In genomic region chr2:2558476-2558875, GRCh38 we compare ENCODE assay signal across 19 cellular contexts.
A peak's percentile ranks its signal among the peaks of the same experiment; 100 is the strongest.
DNase-seq lines count a peak whose midpoint lies in the region; ATAC-seq and TF ChIP-seq lines count a peak whose summit lies in the region.
"Had no signal": no experiment of that assay in that cellular context is flagged by ENCODE, and none has a peak within 500 bp of the region (broad histone marks: within the 10 kb centered on the region; RNA-seq: fewer than 3 reads in every experiment).

No MANE protein-coding gene starts in this region.

- no peaks in the 10 kb centered on the region for H3K79me2 ChIP-seq in MM.1S (ENCODE audit: low read length)

- H3K27ac Mint-ChIP-seq in naive thymus-derived CD8-positive, alpha-beta T cell, result peak overlapping the region in 6 of 10 donors; percentile 43 to 91 (median 66)
- H3K27ac Mint-ChIP-seq in stimulated activated naive B cell treated with anti-CD40 and anti-IgM and Interleukin-4, amounts not matched to agents 10 μg/mL and 1 μg/mL and 100 μg/mL, for 72 hours, result peak overlapping the region; percentile 74
- H3K27ac Mint-ChIP-seq: B cell; CD4-positive, alpha-beta T cell had no signal

- H3K4me3 ChIP-seq in heart left ventricle, result no peak overlapping the region
- no peak overlapping the region for H3K4me3 ChIP-seq in MM.1S (ENCODE audit: low read length)
- H3K4me3 ChIP-seq: A549; BLaER1 treated with 17β-estradiol and CSF1 and Interleukin-3, amounts not matched to agents 10 nM and 100 nM had no signal

- ATAC-seq in heart left ventricle, result no peak
- no peak for ATAC-seq in naive thymus-derived CD8-positive, alpha-beta T cell
- ATAC-seq in stimulated activated naive B cell treated with anti-CD40 and anti-IgM and Interleukin-4, amounts not matched to agents 10 μg/mL and 1 μg/mL and 100 μg/mL, for 72 hours (replicated peaks), result no peak
- ATAC-seq: A549 had no signal

- H3K27ac ChIP-seq in heart left ventricle (no peak overlapping the region), MM.1S (ENCODE audit: low read length) (no peak overlapping the region)
- H3K27ac ChIP-seq: 22Rv1; A549; BLaER1 treated with 17β-estradiol and CSF1 and Interleukin-3, amounts not matched to agents 10 nM and 100 nM; C4-2B had no signal

- no peak overlapping the region for H3K9ac ChIP-seq in MM.1S (ENCODE audit: low read length)
- H3K9ac ChIP-seq: BLaER1 treated with 17β-estradiol and CSF1 and Interleukin-3, amounts not matched to agents 10 nM and 100 nM had no signal

- no peaks in the 10 kb centered on the region for H3F3A ChIP-seq in MM.1S (ENCODE audit: insufficient read depth, low read length)

- no peaks in the 10 kb centered on the region for H4K20me1 ChIP-seq in MM.1S (ENCODE audit: insufficient read depth, low read length)
- H4K20me1 ChIP-seq: BLaER1 treated with 17β-estradiol and CSF1 and Interleukin-3, amounts not matched to agents 10 nM and 100 nM had no signal

- peaks cover 2 to 20% (median 10%) of the 10 kb centered on the region in 9 donors for H3K9me3 Mint-ChIP-seq in naive thymus-derived CD8-positive, alpha-beta T cell
- peaks cover under 1 to 8% of the 10 kb centered on the region in 2 donors for H3K9me3 Mint-ChIP-seq in stimulated activated naive B cell treated with anti-CD40 and anti-IgM and Interleukin-4, amounts not matched to agents 10 μg/mL and 1 μg/mL and 100 μg/mL, for 72 hours

- H3K4me2 ChIP-seq in MM.1S (ENCODE audit: low read depth, low read length), result no peak overlapping the region
- H3K4me2 ChIP-seq: A549; BLaER1 treated with 17β-estradiol and CSF1 and Interleukin-3, amounts not matched to agents 10 nM and 100 nM had no signal

- H3K27me3 ChIP-seq in heart left ventricle, result no peaks in the 10 kb centered on the region
- H3K27me3 ChIP-seq in MM.1S (replicated peaks; ENCODE audit: insufficient read depth, low read length), result no peaks in the 10 kb centered on the region
- H3K27me3 ChIP-seq: BLaER1 treated with 17β-estradiol and CSF1 and Interleukin-3, amounts not matched to agents 10 nM and 100 nM had no signal

- peaks cover 0 to 16% (median under 1%) of the 10 kb centered on the region in 3 donors for H3K36me3 Mint-ChIP-seq in naive thymus-derived CD8-positive, alpha-beta T cell
- H3K36me3 Mint-ChIP-seq in stimulated activated naive B cell treated with anti-CD40 and anti-IgM and Interleukin-4, amounts not matched to agents 10 μg/mL and 1 μg/mL and 100 μg/mL, for 72 hours, result no peaks in the 10 kb centered on the region
- H3K36me3 Mint-ChIP-seq: CD8-positive, alpha-beta T cell had no signal

- no peak for TF ChIP-seq POLR2A in heart left ventricle (IDR thresholded peaks at IDR 0.05)

- H3K36me3 ChIP-seq in heart left ventricle (no peaks in the 10 kb centered on the region), MM.1S (replicated peaks; ENCODE audit: insufficient read depth, low read length) (no peaks in the 10 kb centered on the region)
- H3K36me3 ChIP-seq: BLaER1 treated with 17β-estradiol and CSF1 and Interleukin-3, amounts not matched to agents 10 nM and 100 nM had no signal

- H3K4me1 ChIP-seq in heart left ventricle (no peaks in the 10 kb centered on the region), MM.1S (ENCODE audit: low read length) (no peaks in the 10 kb centered on the region)
- H3K4me1 ChIP-seq: A549, Caco-2 had no signal

- no peak overlapping the region for H2AFZ ChIP-seq in MM.1S (ENCODE audit: low read length)

- H3K4me3 Mint-ChIP-seq in naive thymus-derived CD8-positive, alpha-beta T cell, result no peak overlapping the region
- no peak overlapping the region for H3K4me3 Mint-ChIP-seq in stimulated activated naive B cell treated with anti-CD40 and anti-IgM and Interleukin-4, amounts not matched to agents 10 μg/mL and 1 μg/mL and 100 μg/mL, for 72 hours
- H3K4me3 Mint-ChIP-seq: B cell; CD4-positive, alpha-beta T cell; CD8-positive, alpha-beta T cell had no signal

- H3K4me1 Mint-ChIP-seq in naive thymus-derived CD8-positive, alpha-beta T cell, result peaks cover 6 to 11% (median 7%) of the 10 kb centered on the region in 4 donors
- H3K4me1 Mint-ChIP-seq in stimulated activated naive B cell treated with anti-CD40 and anti-IgM and Interleukin-4, amounts not matched to agents 10 μg/mL and 1 μg/mL and 100 μg/mL, for 72 hours, result no peaks in the 10 kb centered on the region
- H3K4me1 Mint-ChIP-seq: B cell had no signal

- H3K9me3 ChIP-seq in heart left ventricle (peaks cover 0 to 11% (median under 1%) of the 10 kb centered on the region in 12 donors), MM.1S (replicated peaks; ENCODE audit: insufficient read depth, low read length) (no peaks in the 10 kb centered on the region)
- H3K9me3 ChIP-seq: A549, Caco-2 had no signal

- DNase-seq in cardiac septum (ENCODE audit: low spot score), result peak; percentile 17
- no peak for DNase-seq in heart left ventricle
- peak; percentile 34 for DNase-seq in islet precursor cell
- no peak for DNase-seq in naive thymus-derived CD8-positive, alpha-beta T cell
- no peak for DNase-seq in stimulated activated naive B cell treated with anti-CD40 and anti-IgM and Interleukin-4, amounts not matched to agents 10 μg/mL and 1 μg/mL and 100 μg/mL, for 72 hours
- no peak for DNase-seq in MM.1S
- DNase-seq in NK-92 treated with Interleukin-12 subunit alpha and Interleukin-12 subunit beta, amount 100 ng/mL, for 24 hours (lab: John Stamatoyannopoulos, UW), result no peak
- DNase-seq: AML-193; Caco-2; Calu3; CD4-positive, alpha-beta T cell; CD8-positive, alpha-beta T cell; DMS79 treated with DMSO at 0.1 percent for 48 hours; GF-D8 had no signal

- POLR2A ChIA-PET in naive thymus-derived CD8-positive, alpha-beta T cell (lab: Charles Lee), result interaction anchor here (0.8 kb wide), 1 partner anchor 13 kb away, joined by 3 read pairs; no protein-coding TSS in a partner anchor

- 78 to 84% (median 82%) methylated on average over 9 of the region's 9 CpGs for WGBS in heart left ventricle, 4 donors

- TF ChIP-seq CTCF in heart left ventricle (IDR thresholded peaks at IDR 0.05) (no peak), MM.1S (IDR thresholded peaks at IDR 0.05; ENCODE audit: low read length) (no peak)

- intact Hi-C loops in cardiac septum (cut with DNase I) (no loop called here), heart left ventricle (cut with DNase I) (no loop called here)

- no peaks in the 10 kb centered on the region for H3K9me2 ChIP-seq in MM.1S (replicated peaks; ENCODE audit: insufficient read depth, low read length)

- peaks cover 0 to 6% (median 0%) of the 10 kb centered on the region in 5 donors for H3K27me3 Mint-ChIP-seq in naive thymus-derived CD8-positive, alpha-beta T cell
- peaks cover 0 to 11% of the 10 kb centered on the region in 2 donors for H3K27me3 Mint-ChIP-seq in stimulated activated naive B cell treated with anti-CD40 and anti-IgM and Interleukin-4, amounts not matched to agents 10 μg/mL and 1 μg/mL and 100 μg/mL, for 72 hours
- H3K27me3 Mint-ChIP-seq: B cell; CD4-positive, alpha-beta T cell had no signal

Comparison
In these comparisons a context has a peak if more than half of its experiments do, and no peak if none do; other contexts are left out.
1. DNase-seq: peak in cardiac septum (single experiment) and islet precursor cell (single experiment); none in heart left ventricle (0 of 5), naive thymus-derived CD8-positive, alpha-beta T cell (0 of 10), stimulated activated naive B cell treated with anti-CD40 and anti-IgM and Interleukin-4, amounts not matched to agents 10 μg/mL and 1 μg/mL and 100 μg/mL, for 72 hours (single experiment), MM.1S (single experiment) and NK-92 treated with Interleukin-12 subunit alpha and Interleukin-12 subunit beta, amount 100 ng/mL, for 24 hours (single experiment).